In the genomic region with DNA sequence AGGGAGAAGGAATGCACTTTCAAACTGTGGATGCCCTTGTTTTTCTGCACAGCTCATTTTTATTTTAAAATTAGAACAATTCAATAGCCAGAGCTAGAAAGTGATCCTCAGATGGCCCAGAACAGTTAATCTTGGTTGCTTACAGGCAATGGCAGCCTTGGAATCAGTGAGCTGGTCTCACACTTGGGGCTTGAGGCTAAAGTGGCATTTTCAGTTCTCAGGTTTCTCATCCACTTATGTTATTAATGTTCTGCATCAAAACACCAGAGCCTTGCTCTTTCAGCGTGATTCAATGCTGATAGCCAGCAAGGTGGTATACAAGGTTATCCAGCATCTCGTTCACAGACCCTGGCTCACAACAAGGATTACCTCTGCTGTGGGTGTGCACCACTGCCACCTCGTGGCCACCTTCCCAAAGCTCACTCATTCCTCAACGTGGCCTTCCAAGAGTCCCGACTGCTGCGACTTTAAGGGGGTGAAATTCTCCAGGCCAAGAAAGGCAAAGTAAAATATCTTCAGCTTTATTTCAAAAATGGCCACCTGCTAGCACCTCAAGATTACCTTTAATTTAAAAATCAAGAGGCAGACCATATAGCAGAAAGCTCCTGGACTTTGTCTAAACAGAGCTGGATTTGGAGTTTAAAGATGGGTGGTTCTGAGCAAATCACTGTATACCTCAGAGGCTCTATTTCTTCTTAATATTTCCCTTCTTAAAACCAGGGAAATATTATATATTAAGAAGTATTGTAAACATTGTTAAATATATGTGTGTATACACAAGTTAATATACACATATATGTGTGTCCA, we compare ENCODE assay signal across 8 cellular contexts. TPM values are rescaled to one million over a fixed set of nuclear protein-coding genes. Genes with fewer than 3 reads are reported as not detected.
A peak's percentile ranks its signal among the peaks of the same experiment; 100 is the strongest.
DNase-seq lines count a peak whose midpoint lies in the region; ATAC-seq, FAIRE-seq and TF ChIP-seq lines count a peak whose summit lies in the region.

No MANE protein-coding gene starts in this region.

- WGBS in A549 (ENCODE audit: missing lambda C conversion rate), result 10% methylated on average over 6 of the region's 6 CpGs
- WGBS in endodermal cell (ENCODE audit: insufficient coverage in 1 of 2, insufficient read length in 1 of 2), 2 experiments, result 32% methylated on average over 6 of the region's 6 CpGs

- H3F3A ChIP-seq in MM.1S (ENCODE audit: insufficient read depth, low read length), result no peaks in the 10 kb centered on the region

- H3K4me3 ChIP-seq in A549, result no peak overlapping the region
- no peak overlapping the region for H3K4me3 ChIP-seq in MM.1S (ENCODE audit: low read length)
- no peak overlapping the region for H3K4me3 ChIP-seq in endodermal cell (ENCODE audit: low read length)
- no peak overlapping the region for H3K4me3 ChIP-seq in mucosa of descending colon

- H3K9ac ChIP-seq in MM.1S (ENCODE audit: low read length) (no peak overlapping the region), endodermal cell (ENCODE audit: extremely low read depth, low read length, poor library complexity, severe bottlenecking) (no peak overlapping the region)

- no peaks in the 10 kb centered on the region for H3K27me3 Mint-ChIP-seq in activated CD4-positive, alpha-beta T cell treated with anti-CD3 and anti-CD28 coated beads for 36 hours
- peaks cover 2% of the 10 kb centered on the region for H3K27me3 Mint-ChIP-seq in endodermal cell (ENCODE audit: insufficient read depth)
- H3K27me3 Mint-ChIP-seq in stimulated activated naive CD8-positive, alpha-beta T cell treated with anti-CD3 and anti-CD28 coated beads, Interleukin-15, amount 100 ng/mL, for 72 hours, result no peaks in the 10 kb centered on the region

- peak; percentile 76 to 91; a peak in 5 of 6 replicates for ATAC-seq in A549
- ATAC-seq in HG02571 (IDR thresholded peaks at IDR 0.05; ENCODE audit: unreplicated experiment), result peak; percentile 85
- peak; percentile 71 for ATAC-seq in activated CD4-positive, alpha-beta T cell treated with anti-CD3 and anti-CD28 coated beads for 36 hours
- peak; percentile 74 for ATAC-seq in mucosa of descending colon
- ATAC-seq in stimulated activated naive CD8-positive, alpha-beta T cell treated with anti-CD3 and anti-CD28 coated beads, Interleukin-15, amount 100 ng/mL, for 72 hours, result peak; percentile 76

- no peak overlapping the region for H3K27ac Mint-ChIP-seq in activated CD4-positive, alpha-beta T cell treated with anti-CD3 and anti-CD28 coated beads for 36 hours
- no peak overlapping the region for H3K27ac Mint-ChIP-seq in endodermal cell
- H3K27ac Mint-ChIP-seq in stimulated activated naive CD8-positive, alpha-beta T cell treated with anti-CD3 and anti-CD28 coated beads, Interleukin-15, amount 100 ng/mL, for 72 hours, result no peak overlapping the region

- TF ChIP-seq RAD21 in A549 (conservative IDR thresholded peaks at IDR 0.05 in 1 of 2, IDR thresholded peaks at IDR 0.05 in 1 of 2), result peak; percentile 52 to 60; a peak in 4 of 5 replicates

- CTCF ChIA-PET in A549 (lab: Yijun Ruan, JAX), result interaction anchor here (0.6 to 2.8 kb wide), 11 partner anchors 24 to 764 kb away, joined by 3 to 11 read pairs (median 4); no protein-coding TSS in a partner anchor
- CTCF ChIA-PET in activated CD4-positive, alpha-beta T cell treated with anti-CD3 and anti-CD28 coated beads for 36 hours (lab: Charles Lee), result interaction anchor here (0.6 to 2.0 kb wide), 13 partner anchors 10 to 262 kb away, joined by 3 to 9 read pairs (median 3); no protein-coding TSS in a partner anchor

- H4K20me1 ChIP-seq in MM.1S (ENCODE audit: insufficient read depth, low read length), result no peaks in the 10 kb centered on the region

- H3K36me3 ChIP-seq in MM.1S (replicated peaks; ENCODE audit: insufficient read depth, low read length), result no peaks in the 10 kb centered on the region
- no peaks in the 10 kb centered on the region for H3K36me3 ChIP-seq in endodermal cell (ENCODE audit: control insufficient read depth, insufficient read depth, low read length)
- H3K36me3 ChIP-seq in mucosa of descending colon (ENCODE audit: low read depth), result no peaks in the 10 kb centered on the region

- POLR2A ChIA-PET in A549 (lab: Yijun Ruan, JAX), result no interaction called here
- POLR2A ChIA-PET in activated CD4-positive, alpha-beta T cell treated with anti-CD3 and anti-CD28 coated beads for 36 hours (lab: Charles Lee), result no interaction called here

- H3K4me2 ChIP-seq in A549, result no peak overlapping the region
- no peak overlapping the region for H3K4me2 ChIP-seq in MM.1S (ENCODE audit: low read depth, low read length)

- FAIRE-seq in A549 (lab: Jason Lieb, UNC), result no peak

- TF ChIP-seq CTCF in A549 (IDR thresholded peaks at IDR 0.05) (peak; percentile 57), GM12873 (IDR thresholded peaks at IDR 0.05; ENCODE audit: insufficient read depth, low read depth, low read length, missing control alignments) (peak; percentile 95), MM.1S (IDR thresholded peaks at IDR 0.05; ENCODE audit: low read length) (peak; percentile 89), endodermal cell (conservative IDR thresholded peaks at IDR 0.05) (peak; percentile 93), mucosa of descending colon (IDR thresholded peaks at IDR 0.05) (peak; percentile 33)

- H3K27me3 ChIP-seq in MM.1S (replicated peaks; ENCODE audit: insufficient read depth, low read length) (no peaks in the 10 kb centered on the region), endodermal cell (ENCODE audit: control insufficient read depth, insufficient read depth, low read length, poor library complexity, severe bottlenecking) (no peaks in the 10 kb centered on the region)

- TF ChIP-seq POLR2A in A549 (IDR thresholded peaks at IDR 0.05; ENCODE audit: low read length), result no peak

- H3K4me1 ChIP-seq in A549 (no peaks in the 10 kb centered on the region), MM.1S (ENCODE audit: low read length) (no peaks in the 10 kb centered on the region), endodermal cell (ENCODE audit: control insufficient read depth, insufficient read depth, low read length) (no peaks in the 10 kb centered on the region), mucosa of descending colon (ENCODE audit: low read depth) (no peaks in the 10 kb centered on the region)

- H3K79me2 ChIP-seq in MM.1S (ENCODE audit: low read length), result no peaks in the 10 kb centered on the region

- no peak for TF ChIP-seq EP300 in A549 (IDR thresholded peaks at IDR 0.05)

- DNase-seq in A549 (ENCODE audit: low read depth in 1 of 2, low spot score in 1 of 2), result peak; percentile 5 to 53
- peak; percentile 43 for DNase-seq in MM.1S
- DNase-seq in activated CD4-positive, alpha-beta T cell treated with anti-CD3 and anti-CD28 coated beads for 36 hours, result peak; percentile 64
- DNase-seq in endodermal cell, result peak; percentile 94
- peak in 2 of 3 donors; percentile 61 to 75 for DNase-seq in mucosa of descending colon
- peak; percentile 28 to 32 for DNase-seq in stimulated activated naive CD8-positive, alpha-beta T cell treated with anti-CD3 and anti-CD28 coated beads, Interleukin-15, amount 100 ng/mL, for 72 hours

- no peaks in the 10 kb centered on the region for H3K9me3 Mint-ChIP-seq in activated CD4-positive, alpha-beta T cell treated with anti-CD3 and anti-CD28 coated beads for 36 hours (ENCODE audit: low read depth)
- H3K9me3 Mint-ChIP-seq in endodermal cell, result no peaks in the 10 kb centered on the region
- no peaks in the 10 kb centered on the region for H3K9me3 Mint-ChIP-seq in stimulated activated naive CD8-positive, alpha-beta T cell treated with anti-CD3 and anti-CD28 coated beads, Interleukin-15, amount 100 ng/mL, for 72 hours

- no peak overlapping the region for H3K4me3 Mint-ChIP-seq in activated CD4-positive, alpha-beta T cell treated with anti-CD3 and anti-CD28 coated beads for 36 hours
- no peak overlapping the region for H3K4me3 Mint-ChIP-seq in endodermal cell
- no peak overlapping the region for H3K4me3 Mint-ChIP-seq in stimulated activated naive CD8-positive, alpha-beta T cell treated with anti-CD3 and anti-CD28 coated beads, Interleukin-15, amount 100 ng/mL, for 72 hours

- H3K4me1 Mint-ChIP-seq in activated CD4-positive, alpha-beta T cell treated with anti-CD3 and anti-CD28 coated beads for 36 hours, result no peaks in the 10 kb centered on the region
- H3K4me1 Mint-ChIP-seq in endodermal cell, result no peaks in the 10 kb centered on the region
- no peaks in the 10 kb centered on the region for H3K4me1 Mint-ChIP-seq in stimulated activated naive CD8-positive, alpha-beta T cell treated with anti-CD3 and anti-CD28 coated beads, Interleukin-15, amount 100 ng/mL, for 72 hours

- H3K36me3 Mint-ChIP-seq in activated CD4-positive, alpha-beta T cell treated with anti-CD3 and anti-CD28 coated beads for 36 hours (ENCODE audit: low read depth), result no peaks in the 10 kb centered on the region
- no peaks in the 10 kb centered on the region for H3K36me3 Mint-ChIP-seq in endodermal cell (ENCODE audit: low read depth)

- H2AFZ ChIP-seq in MM.1S (ENCODE audit: low read length), result no peak overlapping the region

- no peaks in the 10 kb centered on the region for H3K9me2 ChIP-seq in MM.1S (replicated peaks; ENCODE audit: insufficient read depth, low read length)

- intact Hi-C loops in activated CD4-positive, alpha-beta T cell treated with anti-CD3 and anti-CD28 coated beads for 36 hours (cut with DNase I, micrococcal nuclease), result loop anchor here in 1 of 2 experiments (2.0 kb wide), 1 partner anchor 764 kb away; no protein-coding TSS in a partner anchor
- intact Hi-C loops in mucosa of descending colon (cut with DNase I, micrococcal nuclease), result no loop called here

- H3K9me3 ChIP-seq in A549 (no peaks in the 10 kb centered on the region), MM.1S (replicated peaks; ENCODE audit: insufficient read depth, low read length) (no peaks in the 10 kb centered on the region), endodermal cell (ENCODE audit: control insufficient read depth, low read length) (no peaks in the 10 kb centered on the region), mucosa of descending colon (no peaks in the 10 kb centered on the region)

- no peak overlapping the region for H3K27ac ChIP-seq in A549
- H3K27ac ChIP-seq in MM.1S (ENCODE audit: low read length), result no peak overlapping the region
- no peak overlapping the region for H3K27ac ChIP-seq in endodermal cell (ENCODE audit: low read depth, low read length)

TF ChIP-seq in A549, 52 proteins besides CTCF, POLR2A, EP300 and RAD21 (continues in another document):
- peak; percentile 45 for TF ChIP-seq SMC3 (IDR thresholded peaks at IDR 0.05)

RNA-seq across cellular contexts. Expression of gene FSHB, which starts 34.2 kb away (rescaled TPM):
- polyA plus RNA-seq in A549 (2011; rRNA removed) (not detected in 2 replicates), A549 (2017; fragmentation: RNase III; extraction: RNeasy Plus Mini Kit Qiagen cat#74134 plus additional on column Dnase treatment) (not detected in 3 replicates)
- not detected in 2 replicates for polyA plus RNA-seq in A549 (2012; cell fraction: cytosol; rRNA removed)
- not detected in 2 replicates for polyA plus RNA-seq in A549 (2012; cell fraction: nucleus; rRNA removed)
- not detected in 2 replicates for polyA minus RNA-seq in A549 (2011; rRNA and poly(A)+ RNA removed)
- total RNA-seq in activated CD4-positive, alpha-beta T cell treated with anti-CD3 and anti-CD28 coated beads for 36 hours, result not detected
- total RNA-seq in endodermal cell (not detected), mucosa of descending colon (not detected)
- polyA plus RNA-seq in endodermal cell (2013, experiment 1 of 2), result not detected
- polyA plus RNA-seq in endodermal cell (2013, experiment 2 of 2), result not detected

Comparison
In these comparisons a context has a peak if more than half of its experiments do, and no peak if none do; other contexts are left out.
1. DNase-seq: peak in every context shown above with its lines; median percentile 94 in endodermal cell; 68 in mucosa of descending colon; 64 in activated CD4-positive, alpha-beta T cell treated with anti-CD3 and anti-CD28 coated beads for 36 hours; 43 in MM.1S; 30 in stimulated activated naive CD8-positive, alpha-beta T cell treated with anti-CD3 and anti-CD28 coated beads, Interleukin-15, amount 100 ng/mL, for 72 hours; 29 in A549.
2. CTCF ChIP-seq: peak in every context shown above with its lines; median percentile 95 in GM12873; 93 in endodermal cell; 89 in MM.1S; 57 in A549; 33 in mucosa of descending colon.